ENCODE assay signal across 21 cellular contexts in the genomic region with DNA sequence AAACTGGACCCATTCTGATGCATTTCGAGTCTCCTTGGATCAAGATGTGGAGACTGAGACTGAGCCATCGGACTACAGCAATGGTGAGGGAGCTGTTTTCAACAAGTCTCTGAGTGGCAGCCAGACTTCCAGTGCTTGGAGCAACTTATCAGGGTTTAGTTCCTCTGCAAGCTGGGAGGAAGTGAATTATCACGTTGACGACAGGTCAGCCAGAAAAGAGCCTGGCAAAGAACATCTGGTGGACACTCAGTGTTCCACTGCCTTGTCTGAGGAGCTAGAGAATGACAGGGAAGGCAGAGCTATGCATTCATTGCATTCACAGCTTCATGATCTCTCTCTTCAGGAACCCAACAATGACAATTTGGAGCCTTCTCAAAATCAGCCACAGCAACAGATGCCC.
"Had no signal": no experiment of that assay in that cellular context is flagged by ENCODE, and none has a peak within 500 bp of the region (broad histone marks: within the 10 kb centered on the region; RNA-seq: fewer than 3 reads in every experiment).

No MANE protein-coding gene starts in this region.

- ATAC-seq: activated CD8-positive, alpha-beta T cell treated with anti-CD3 and anti-CD28 coated beads, Interleukin-2, amount 10 ng/mL, durations not matched to agents 7 days and 5 days had no signal

- H3K36me3 ChIP-seq: breast epithelium, WERI-Rb-1 had no signal

- H3K4me1 ChIP-seq: breast epithelium, Peyer's patch had no signal

- H3K27me3 ChIP-seq: breast epithelium, Peyer's patch had no signal

- H3K4me3 ChIP-seq: breast epithelium, Peyer's patch had no signal

- H3K27ac ChIP-seq: breast epithelium, Peyer's patch, RWPE1, WERI-Rb-1 had no signal

- DNase-seq: activated CD4-positive, alpha-beta T cell treated with anti-CD3 and anti-CD28 coated beads for 4 hours; activated CD4-positive, alpha-beta T cell treated with anti-CD3 and anti-CD28 coated beads, Interleukin-2, amount 50 U/mL, for 4 hours; activated CD8-positive, alpha-beta memory T cell treated with anti-CD3 and anti-CD28 coated beads, Interleukin-2, amount 50 U/mL, for 48 hours; activated CD8-positive, alpha-beta T cell treated with anti-CD3 and anti-CD28 coated beads, Interleukin-2, amount 10 ng/mL, durations not matched to agents 7 days and 5 days; activated T-cell treated with anti-CD3 and anti-CD28 coated beads, Interleukin-2, amount 50 U/mL, for 1 hour; aorta; cerebellar nuclear complex; Karpas-422; MM.1S; NCI-H1105; NCI-H1436; NCI-H1694 treated with DMSO at 0.1 percent for 48 hours; NCI-H2029 treated with DMSO at 0.1 percent for 48 hours; NCI-H510A treated with DMSO at 0.1 percent for 48 hours; NCI-H69; NK-92 treated with Interleukin-12 subunit alpha and Interleukin-12 subunit beta, amount 100 ng/mL, for 24 hours; Peyer's patch; SHP77 treated with DMSO at 0.1 percent for 48 hours; WERI-Rb-1 had no signal

- H3K9me3 ChIP-seq: breast epithelium, Peyer's patch had no signal
